ENCODE assay signal across 8 cellular contexts in genomic region chr1:183956559-183957188, GRCh38.
DNase-seq lines count a peak whose midpoint lies in the region; ATAC-seq and TF ChIP-seq lines count a peak whose summit lies in the region.

No MANE protein-coding gene starts in this region.

- H3K4me2 ChIP-seq in BLaER1 = peak overlapping the region; percentile 48

- H3K36me3 ChIP-seq in BLaER1 (no peaks in the 10 kb centered on the region), body of pancreas (replicated peaks in 1 of 2; ENCODE audit: insufficient read depth in 1 of 2, low read depth in 2 of 2) (no peaks in the 10 kb centered on the region), mesodermal cell (ENCODE audit: control insufficient read depth, insufficient read depth, low read length) (no peaks in the 10 kb centered on the region), thyroid gland (no peaks in the 10 kb centered on the region)

- no peak overlapping the region; the same call in 1 of the 2 replicates for H3K9ac ChIP-seq in BLaER1

- H3K27ac Mint-ChIP-seq in T-helper 2 cell treated with Interferon-gamma antibody and Interleukin-4, amounts not matched to agents 5 μg/mL and 100 μg/mL, for 36 hours = no peak overlapping the region

- peaks cover 24% of the 10 kb centered on the region for H3K4me1 Mint-ChIP-seq in T-helper 2 cell treated with Interferon-gamma antibody and Interleukin-4, amounts not matched to agents 5 μg/mL and 100 μg/mL, for 36 hours (ENCODE audit: low read depth)

- H3K9me3 ChIP-seq in BLaER1 (no peaks in the 10 kb centered on the region; the same call in 1 of the 2 replicates), body of pancreas (no peaks in the 10 kb centered on the region), mesodermal cell (ENCODE audit: control insufficient read depth, low read length) (no peaks in the 10 kb centered on the region), thyroid gland (no peaks in the 10 kb centered on the region)

- H3K4me3 Mint-ChIP-seq in T-helper 2 cell treated with Interferon-gamma antibody and Interleukin-4, amounts not matched to agents 5 μg/mL and 100 μg/mL, for 36 hours = peak overlapping the region; percentile 71

- H3K36me3 Mint-ChIP-seq in T-helper 2 cell treated with Interferon-gamma antibody and Interleukin-4, amounts not matched to agents 5 μg/mL and 100 μg/mL, for 36 hours (ENCODE audit: low read depth) = peaks cover 11% of the 10 kb centered on the region

- H4K20me1 ChIP-seq in BLaER1 = no peaks in the 10 kb centered on the region

- H3K27ac ChIP-seq in BLaER1 = no peak overlapping the region; the same call in 1 of the 2 replicates
- H3K27ac ChIP-seq in body of pancreas = peak overlapping the region in 1 of 4 donors; percentile 28
- peak overlapping the region; percentile 33 for H3K27ac ChIP-seq in mesodermal cell (ENCODE audit: low read depth, low read length, severe bottlenecking)
- peak overlapping the region in 2 of 3 donors; percentile 32 to 45 for H3K27ac ChIP-seq in thyroid gland

- no peak for TF ChIP-seq CTCF in body of pancreas (IDR thresholded peaks at IDR 0.05)
- TF ChIP-seq CTCF in thyroid gland (IDR thresholded peaks at IDR 0.05) = no peak

- peak; percentile 78 for DNase-seq in T-helper 2 cell treated with Interferon-gamma antibody and Interleukin-4, amounts not matched to agents 5 μg/mL and 100 μg/mL, for 36 hours (ENCODE audit: low spot score)
- DNase-seq in body of pancreas (peak in 1 of 4 donors; percentile 56), thyroid gland (no peak), posterior vena cava (ENCODE audit: low spot score) (no peak)

- ATAC-seq in GM19397 (IDR thresholded peaks at IDR 0.05; ENCODE audit: unreplicated experiment) (peak; percentile 98), HG03457 (IDR thresholded peaks at IDR 0.05; ENCODE audit: unreplicated experiment) (peak; percentile 97), body of pancreas (peak; percentile 45)

- H3K4me1 ChIP-seq in BLaER1 = peaks cover 19% of the 10 kb centered on the region
- peaks cover 15% of the 10 kb centered on the region for H3K4me1 ChIP-seq in body of pancreas
- peaks cover 18% of the 10 kb centered on the region for H3K4me1 ChIP-seq in mesodermal cell (ENCODE audit: control insufficient read depth, insufficient read depth, low read length, poor library complexity, severe bottlenecking)
- H3K4me1 ChIP-seq in thyroid gland = peaks cover 0 to 3% of the 10 kb centered on the region in 2 donors

- 69 to 80% methylated on average over 2 of the region's 2 CpGs for WGBS in body of pancreas, 2 donors
- WGBS in mesodermal cell (ENCODE audit: insufficient coverage in 2 of 2), 2 experiments = 54 to 100% methylated on average over 1 of the region's 2 CpGs
- WGBS in thyroid gland, 2 donors = 70 to 71% methylated on average over 2 of the region's 2 CpGs

- H3K27me3 Mint-ChIP-seq in T-helper 2 cell treated with Interferon-gamma antibody and Interleukin-4, amounts not matched to agents 5 μg/mL and 100 μg/mL, for 36 hours (ENCODE audit: low read depth) = peaks cover 1% of the 10 kb centered on the region

- intact Hi-C loops in body of pancreas (cut with DNase I) (no loop called here), thyroid gland (cut with DNase I) (no loop called here), posterior vena cava (cut with DNase I) (no loop called here)

- H3K4me3 ChIP-seq in BLaER1 (no peak overlapping the region), body of pancreas (no peak overlapping the region), mesodermal cell (ENCODE audit: extremely low read depth, insufficient read depth, low read length, poor library complexity, severe bottlenecking) (no peak overlapping the region), thyroid gland (replicated peaks in 1 of 3) (no peak overlapping the region)

- peaks cover 5% of the 10 kb centered on the region for H3K9me3 Mint-ChIP-seq in T-helper 2 cell treated with Interferon-gamma antibody and Interleukin-4, amounts not matched to agents 5 μg/mL and 100 μg/mL, for 36 hours

- no peaks in the 10 kb centered on the region for H3K27me3 ChIP-seq in BLaER1
- H3K27me3 ChIP-seq in body of pancreas = no peaks in the 10 kb centered on the region
- no peaks in the 10 kb centered on the region for H3K27me3 ChIP-seq in thyroid gland

- TF ChIP-seq POLR2A in body of pancreas (IDR thresholded peaks at IDR 0.05) (no peak), thyroid gland (IDR thresholded peaks at IDR 0.05) (no peak)

Comparison
In these comparisons a context has a peak if more than half of its experiments do, and no peak if none do; other contexts are left out.
1. ATAC-seq: peak in every context shown above with its lines; median percentile 98 in GM19397; 97 in HG03457; 45 in body of pancreas.